In the genomic region with DNA sequence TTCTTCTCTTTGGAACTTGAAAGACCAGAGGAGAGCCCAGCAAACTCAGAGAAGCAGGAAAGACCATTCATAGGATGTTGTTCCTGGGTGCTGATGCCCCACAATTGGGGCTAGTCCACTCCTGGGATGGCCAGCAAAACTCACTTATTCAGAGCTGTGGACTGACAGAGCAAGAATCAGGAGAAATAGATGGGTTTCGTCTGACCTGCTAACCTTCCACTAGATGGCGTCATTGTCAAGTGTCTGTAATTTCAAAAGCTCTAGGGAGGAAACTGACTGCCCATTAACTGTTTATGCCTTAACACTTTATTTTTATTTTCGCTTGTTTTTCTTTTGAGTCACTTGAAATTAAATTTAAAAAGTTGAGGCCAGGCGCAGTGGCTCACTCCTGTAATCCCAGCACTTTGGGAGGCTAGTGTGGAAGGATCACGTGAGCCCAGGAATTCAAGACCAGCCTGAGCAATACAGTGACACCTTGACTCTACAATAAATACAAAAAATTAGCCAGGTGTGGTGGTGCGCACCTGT, we compare ENCODE assay signal across 8 cellular contexts. TPM values are rescaled to one million over a fixed set of nuclear protein-coding genes. Genes with fewer than 3 reads are reported as not detected.
A peak's percentile ranks its signal among the peaks of the same experiment; 100 is the strongest.
DNase-seq lines count a peak whose midpoint lies in the region; ATAC-seq and TF ChIP-seq lines count a peak whose summit lies in the region.

No MANE protein-coding gene starts in this region.

- H3K4me1 Mint-ChIP-seq in CD14-positive monocyte: peaks cover 6% of the 10 kb centered on the region
- peaks cover 0 to 7% of the 10 kb centered on the region in 2 donors for H3K4me1 Mint-ChIP-seq in effector memory CD8-positive, alpha-beta T cell (ENCODE audit: low read depth in 2 of 2)

- no peaks in the 10 kb centered on the region for H3K36me3 ChIP-seq in mesendoderm (ENCODE audit: control insufficient read depth, insufficient read depth, low read length)

- H3K9ac ChIP-seq in mesendoderm (ENCODE audit: low read length): no peak overlapping the region

- H3K18ac ChIP-seq in mesendoderm (ENCODE audit: low read length): no peak overlapping the region

- no peaks in the 10 kb centered on the region for H3K9me3 Mint-ChIP-seq in CD14-positive monocyte
- no peaks in the 10 kb centered on the region for H3K9me3 Mint-ChIP-seq in effector memory CD8-positive, alpha-beta T cell

- no peak overlapping the region for H3K4me3 Mint-ChIP-seq in CD14-positive monocyte
- H3K4me3 Mint-ChIP-seq in effector memory CD8-positive, alpha-beta T cell: no peak overlapping the region

- H4K5ac ChIP-seq in mesendoderm (ENCODE audit: low read length): no peak overlapping the region

- H3K36me3 Mint-ChIP-seq in CD14-positive monocyte: no peaks in the 10 kb centered on the region
- no peaks in the 10 kb centered on the region for H3K36me3 Mint-ChIP-seq in effector memory CD8-positive, alpha-beta T cell (ENCODE audit: insufficient read depth)

- H2AK5ac ChIP-seq in mesendoderm (ENCODE audit: low read length): no peak overlapping the region

- no peak overlapping the region for H2BK5ac ChIP-seq in mesendoderm (ENCODE audit: low read length)

- H3K79me1 ChIP-seq in mesendoderm (ENCODE audit: low read length): no peaks in the 10 kb centered on the region

- peaks cover 0 to 4% (median 0%) of the 10 kb centered on the region in 3 donors for H3K27me3 Mint-ChIP-seq in CD14-positive monocyte (ENCODE audit: low read depth in 3 of 3)
- no peaks in the 10 kb centered on the region for H3K27me3 Mint-ChIP-seq in effector memory CD8-positive, alpha-beta T cell

- ATAC-seq in GM21576 (IDR thresholded peaks at IDR 0.05; ENCODE audit: unreplicated experiment) (peak; percentile 53), HG03139 (IDR thresholded peaks at IDR 0.05; ENCODE audit: unreplicated experiment) (no peak), GM19463 (IDR thresholded peaks at IDR 0.05; ENCODE audit: unreplicated experiment) (no peak)
- ATAC-seq in effector memory CD8-positive, alpha-beta T cell (replicated peaks): peak; percentile 84

- TF ChIP-seq CTCF in CD14-positive monocyte (IDR thresholded peaks at IDR 0.05): peak; percentile 72

- H3K4me1 ChIP-seq in mesendoderm (ENCODE audit: control insufficient read depth, low read depth, low read length): no peaks in the 10 kb centered on the region

- H3K56ac ChIP-seq in mesendoderm (ENCODE audit: low read length): no peak overlapping the region

- no peak overlapping the region for H2BK15ac ChIP-seq in mesendoderm (replicated peaks; ENCODE audit: low read depth)

- H3K4ac ChIP-seq in mesendoderm (ENCODE audit: low read depth, low read length): no peak overlapping the region

- H3K23ac ChIP-seq in mesendoderm (ENCODE audit: low read length): no peak overlapping the region

- no peaks in the 10 kb centered on the region for H3K79me2 ChIP-seq in mesendoderm (ENCODE audit: control insufficient read depth, insufficient read depth, low read length)

- H3K4me3 ChIP-seq in mesendoderm (ENCODE audit: low read length): no peak overlapping the region

- peak overlapping the region in 4 of 7 donors; percentile 15 to 75 (median 36) for H3K27ac Mint-ChIP-seq in CD14-positive monocyte
- H3K27ac Mint-ChIP-seq in effector memory CD8-positive, alpha-beta T cell: no peak overlapping the region

- intact Hi-C loops in CD14-positive monocyte (cut with micrococcal nuclease): loop anchor here (2.0 to 5.0 kb wide), 2 partner anchors 37 to 71 kb away; no protein-coding TSS in a partner anchor

- no CpG with 5 or more reads among the region's 6 CpGs for WGBS in mesendoderm (ENCODE audit: extremely low coverage, insufficient coverage, low lambda C conversion rate)

- no peak for DNase-seq in CD14-positive monocyte (ENCODE audit: low spot score)
- DNase-seq in NCI-H187 treated with DMSO at 0.1 percent for 48 hours (lab: John Stamatoyannopoulos, UW): peak; percentile 52
- peak; percentile 89 for DNase-seq in SKM-1 treated with dmso at 0.1 percent for 144 hours (lab: John Stamatoyannopoulos, UW; ENCODE audit: unreplicated experiment)
- peak; percentile 33 to 47 (median 33) for DNase-seq in effector memory CD8-positive, alpha-beta T cell
- peak; percentile 76 for DNase-seq in mesendoderm

- H3K27ac ChIP-seq in mesendoderm (ENCODE audit: low read depth, low read length): no peak overlapping the region

- no peak overlapping the region for H4K8ac ChIP-seq in mesendoderm (ENCODE audit: low read depth, low read length)

- H3K4me2 ChIP-seq in mesendoderm (ENCODE audit: low read length): no peak overlapping the region

- no peak overlapping the region for H2BK120ac ChIP-seq in mesendoderm (ENCODE audit: low read depth, low read length)

- H3K27me3 ChIP-seq in mesendoderm (ENCODE audit: insufficient read depth, low read length, poor library complexity): no peaks in the 10 kb centered on the region

RNA-seq across cellular contexts. Expression of a gene that starts 28.7 kb away (rescaled TPM):
- 10 to 100 TPM; 72.0 to 95.2 TPM for polyA plus RNA-seq in CD14-positive monocyte
- not detected for polyA plus RNA-seq in mesendoderm (2013, experiment 1 of 2)
- not detected for polyA plus RNA-seq in mesendoderm (2013, experiment 2 of 2)

RNA-seq across cellular contexts. Expression of a gene that starts 29.5 kb away (rescaled TPM):
- polyA plus RNA-seq in CD14-positive monocyte: 100 to 1,000 TPM; 205 to 342 TPM
- polyA plus RNA-seq in mesendoderm (2013, experiment 1 of 2): 0.14 TPM
- polyA plus RNA-seq in mesendoderm (2013, experiment 2 of 2): 0.07 TPM

Comparison
In these comparisons a context has a peak if more than half of its experiments do, and no peak if none do; other contexts are left out.
1. H3K27ac Mint-ChIP-seq: peak in CD14-positive monocyte (4 of 7); none in effector memory CD8-positive, alpha-beta T cell (0 of 2).
2. ATAC-seq: peak in GM21576 (single experiment) and effector memory CD8-positive, alpha-beta T cell (single experiment); none in HG03139 (single experiment) and GM19463 (single experiment).